Comparison of ENCODE assay signal across 21 cellular contexts in the genomic region with DNA sequence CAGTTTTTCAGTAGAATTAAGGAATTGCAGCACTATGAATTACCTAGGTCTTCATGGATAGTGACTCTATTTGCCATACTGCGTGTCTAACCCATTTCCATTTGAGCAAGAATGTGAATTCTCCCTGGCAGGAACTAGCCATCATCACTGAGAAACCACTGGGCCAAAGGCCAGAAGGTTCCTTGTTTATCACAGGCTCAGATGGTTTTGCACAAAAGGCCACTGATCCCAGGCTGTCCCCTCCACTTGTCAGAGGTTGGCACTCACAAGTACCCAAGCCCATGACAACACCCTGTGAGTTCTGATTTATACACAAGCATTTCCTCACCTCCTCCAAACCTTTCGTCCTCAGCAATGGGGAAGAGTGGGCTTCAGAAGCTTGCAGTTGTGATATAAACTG.
DNase-seq lines count a peak whose midpoint lies in the region; ATAC-seq, FAIRE-seq and TF ChIP-seq lines count a peak whose summit lies in the region.
"Had no signal": no experiment of that assay in that cellular context is flagged by ENCODE, and none has a peak within 500 bp of the region (broad histone marks: within the 10 kb centered on the region; RNA-seq: fewer than 3 reads in every experiment).

No MANE protein-coding gene starts in this region.

- H4K20me1 ChIP-seq in H1 (replicated peaks in 1 of 2; ENCODE audit: control insufficient read depth in 1 of 2, insufficient read depth in 2 of 2, low read length in 2 of 2): no peaks in the 10 kb centered on the region

- peaks cover 0 to 9% (median 0%) of the 10 kb centered on the region in 4 experiments; a peak in 1 of 7 replicates for H3K4me1 ChIP-seq in H1 (replicated peaks in 1 of 4; ENCODE audit: control insufficient read depth in 3 of 4, insufficient read depth in 4 of 4, low read length in 3 of 4)

- no peak overlapping the region for H3K18ac ChIP-seq in H1 (ENCODE audit: extremely low read depth, low read length)

- H3K27ac ChIP-seq in angular gyrus (ENCODE audit: low read depth, low read length) (peak overlapping the region; percentile 33), H1 (ENCODE audit: low read depth, low read length) (no peak overlapping the region), substantia nigra (ENCODE audit: low read depth, low read length, poor library complexity, severe bottlenecking) (peak overlapping the region; percentile 86)

- H3K4me2 ChIP-seq in H1 (ENCODE audit: insufficient read depth in 1 of 2, low read depth in 2 of 2, low read length in 2 of 2): no peak overlapping the region

- no peak overlapping the region for H4K5ac ChIP-seq in H1 (ENCODE audit: insufficient read length, low read depth, low read length)

- TF ChIP-seq RAD21 in H1 (IDR thresholded peaks at IDR 0.05 in 1 of 2, conservative IDR thresholded peaks at IDR 0.05 in 1 of 2; ENCODE audit: low read depth in 2 of 2, low read length in 2 of 2): no peak

- no peak overlapping the region for H2BK120ac ChIP-seq in H1 (replicated peaks; ENCODE audit: low read depth, low read length)

- TF ChIP-seq CTCF in H1 (IDR thresholded peaks at IDR 0.05; ENCODE audit: control extremely low read depth in 1 of 3, insufficient read depth in 1 of 3, low read depth in 1 of 3, low read length in 3 of 3): no peak

- no peak overlapping the region for H2AK5ac ChIP-seq in H1 (ENCODE audit: low read depth, low read length)

- TF ChIP-seq POLR2A in H1 (IDR thresholded peaks at IDR 0.05; ENCODE audit: control extremely low read depth in 1 of 2, low read depth in 2 of 2, low read length in 2 of 2): no peak

- no peak overlapping the region for H2BK15ac ChIP-seq in H1 (ENCODE audit: low read length)

- no peak for DNase-seq in H1 (ENCODE audit: low read depth in 1 of 2, low spot score in 2 of 2)
- peak; percentile 55 for DNase-seq in midbrain (lab: John Stamatoyannopoulos, UW)
- DNase-seq in substantia nigra (lab: John Stamatoyannopoulos, UW): peak in 35 of 49 donors; percentile 6 to 73 (median 37)
- no peak for DNase-seq in NCI-H2029 (lab: John Stamatoyannopoulos, UW)
- no peak for DNase-seq in ureter (ENCODE audit: low spot score)
- DNase-seq in OCI-M2 (lab: John Stamatoyannopoulos, UW; ENCODE audit: unreplicated experiment): no peak
- DNase-seq: CD4-positive, alpha-beta T cell; COR-L47; DND-41; H7; NCI-H1092; NCI-H1436; NCI-H1930; NCI-H2227 treated with DMSO at 0.1 percent for 48 hours; NCI-H510A treated with DMSO at 0.1 percent for 48 hours; NCI-H774 had no signal

- no peak overlapping the region for H3K4ac ChIP-seq in H1 (replicated peaks; ENCODE audit: insufficient read length, low read depth, low read length)

- no peaks in the 10 kb centered on the region for H3K9me3 ChIP-seq in H1 (ENCODE audit: insufficient read depth in 2 of 2, low read depth in 1 of 2, low read length in 1 of 2)

- H4K8ac ChIP-seq in H1 (ENCODE audit: extremely low read depth, insufficient read depth, low read length): no peak overlapping the region

- no peak for FAIRE-seq in H1 (lab: Jason Lieb, UNC)
- FAIRE-seq: GM12891, K562, RCC 7860 had no signal

- H4K91ac ChIP-seq in H1 (replicated peaks; ENCODE audit: insufficient read length, low read length): no peak overlapping the region

- no peak overlapping the region for H3K56ac ChIP-seq in H1 (replicated peaks; ENCODE audit: insufficient read length, low read depth, low read length)

- no peak overlapping the region for H2BK5ac ChIP-seq in H1 (ENCODE audit: low read depth, low read length)

- no peak for TF ChIP-seq EP300 in H1 (IDR thresholded peaks at IDR 0.05; ENCODE audit: borderline replicate concordance in 1 of 2, low read depth in 2 of 2, low read length in 2 of 2)

- no peak for ATAC-seq in HG02973 (IDR thresholded peaks at IDR 0.05; ENCODE audit: unreplicated experiment)
- ATAC-seq: K562 had no signal

- no peak overlapping the region for H3K14ac ChIP-seq in H1 (ENCODE audit: insufficient read length)

- no peaks in the 10 kb centered on the region for H3K23me2 ChIP-seq in H1 (ENCODE audit: low read depth, low read length)

- no peak overlapping the region for H2BK20ac ChIP-seq in H1 (ENCODE audit: low read length)

- no peaks in the 10 kb centered on the region for H3K79me2 ChIP-seq in H1 (ENCODE audit: control insufficient read depth in 1 of 2, insufficient read depth in 2 of 2, low read length in 2 of 2)

- no peak overlapping the region for H3K4me3 ChIP-seq in H1 (ENCODE audit: extremely low read depth in 1 of 4, insufficient read depth in 2 of 4, low read depth in 3 of 4, low read length in 4 of 4)
- H3K4me3 ChIP-seq: K562 had no signal

- 0 out of 2 replicates have a peak overlapping the region, but pooled peaks have one; percentile 24 for H2AFZ ChIP-seq in H1 (ENCODE audit: low read length)

- no peak overlapping the region for H3K9ac ChIP-seq in H1 (replicated peaks in 1 of 4; ENCODE audit: extremely low read depth in 1 of 4, low read depth in 3 of 4, low read length in 3 of 4)

- H3K79me1 ChIP-seq in H1 (ENCODE audit: low read depth, low read length): no peaks in the 10 kb centered on the region

- no peaks in the 10 kb centered on the region for H3K27me3 ChIP-seq in H1 (replicated peaks in 1 of 4; ENCODE audit: control insufficient read depth in 3 of 4, extremely low read depth in 1 of 4, insufficient read depth in 3 of 4, low read length in 3 of 4)

- CTCF ChIA-PET in H1 (lab: Charles Lee; ENCODE audit: partially characterized antibody): interaction anchor here (1.4 to 4.5 kb wide), 5 partner anchors 9 to 394 kb away, joined by 4 to 17 read pairs (median 5); no protein-coding TSS in a partner anchor

- H3K23ac ChIP-seq in H1 (ENCODE audit: insufficient read length): no peak overlapping the region

- WGBS in H1 (ENCODE audit: extremely low coverage in 1 of 2, insufficient coverage in 1 of 2, insufficient read length in 1 of 2, insufficient replicate concordance in 2 of 2, low coverage in 1 of 2, low lambda C conversion rate in 2 of 2, missing lambda C conversion rate in 1 of 2), 2 experiments: 83% methylated on average over 2 of the region's 2 CpGs; no CpG with 5 or more reads in 1 of the 2 experiments

- POLR2A ChIA-PET in H1 (lab: Charles Lee; ENCODE audit: partially characterized antibody): no interaction called here

- no peaks in the 10 kb centered on the region for H3K36me3 ChIP-seq in H1 (ENCODE audit: control insufficient read depth in 2 of 4, insufficient read depth in 4 of 4, low read length in 3 of 4)

- H2BK12ac ChIP-seq in H1 (ENCODE audit: low read depth, low read length): no peak overlapping the region

TF ChIP-seq in H1, 55 proteins besides CTCF, POLR2A, EP300 and RAD21:
- TF ChIP-seq YY1 (IDR thresholded peaks at IDR 0.05; ENCODE audit: low read depth, low read length) (no peak), BCL11A (IDR thresholded peaks at IDR 0.05; ENCODE audit: low read depth in 2 of 2, low read length in 2 of 2) (no peak), CHD1 (IDR thresholded peaks at IDR 0.05; ENCODE audit: low read depth, low read length) (no peak), EZH2 (IDR thresholded peaks at IDR 0.05; ENCODE audit: low read depth, low read length, severe bottlenecking) (no peak), USF2 (IDR thresholded peaks at IDR 0.05; ENCODE audit: low read length) (no peak), SRF (IDR thresholded peaks at IDR 0.05; ENCODE audit: low read depth, low read length) (no peak), KDM1A (IDR thresholded peaks at IDR 0.05; ENCODE audit: borderline replicate concordance, low read length) (no peak), CHD2 (IDR thresholded peaks at IDR 0.05; ENCODE audit: low read length) (no peak), SP2 (IDR thresholded peaks at IDR 0.05; ENCODE audit: low read length) (no peak)

Comparison
In these comparisons a context has a peak if more than half of its experiments do, and no peak if none do; other contexts are left out.
1. DNase-seq: peak in midbrain (single experiment) and substantia nigra (35 of 49); none in H1 (0 of 2), NCI-H2029 (single experiment), ureter (single experiment) and OCI-M2 (single experiment).